In genomic region chr1:109084563-109085517, GRCh38 we compare ENCODE assay signal across 20 cellular contexts. TPM values are rescaled to one million over a fixed set of nuclear protein-coding genes. Genes with fewer than 3 reads are reported as not detected.
DNase-seq lines count a peak whose midpoint lies in the region; ATAC-seq and TF ChIP-seq lines count a peak whose summit lies in the region.
"Had no signal": no experiment of that assay in that cellular context is flagged by ENCODE, and none has a peak within 500 bp of the region (broad histone marks: within the 10 kb centered on the region; RNA-seq: fewer than 3 reads in every experiment).

No MANE protein-coding gene starts in this region.

- no peaks in the 10 kb centered on the region for H3K36me3 ChIP-seq in mammary epithelial cell (ENCODE audit: insufficient read depth, low read length)
- H3K36me3 ChIP-seq in adrenal gland (replicated peaks in 1 of 2): no peaks in the 10 kb centered on the region
- H3K36me3 ChIP-seq: esophagus muscularis mucosa, heart right ventricle, uterus had no signal

- H3K4me1 ChIP-seq in mammary epithelial cell (ENCODE audit: insufficient read depth, low read length) (peaks cover 6% of the 10 kb centered on the region), adrenal gland (replicated peaks in 1 of 2) (peaks cover 0 to 4% of the 10 kb centered on the region in 2 donors)
- H3K4me1 ChIP-seq: parathyroid adenoma, uterus had no signal

- H3K4me3 ChIP-seq in mammary epithelial cell (replicated peaks in 1 of 3; ENCODE audit: insufficient read depth in 1 of 3, low read depth in 2 of 3, low read length in 3 of 3) (no peak overlapping the region), adrenal gland (no peak overlapping the region)
- H3K4me3 ChIP-seq: esophagus muscularis mucosa, heart right ventricle, smooth muscle cell, uterus had no signal

- DNase-seq in mammary epithelial cell: peak; percentile 66
- no peak for DNase-seq in MCF 10A (ENCODE audit: unreplicated experiment)
- peak; percentile 40 for DNase-seq in amniotic epithelial cell (ENCODE audit: low read depth)
- DNase-seq in glomerular visceral epithelial cell (ENCODE audit: extremely low spot score): peak; percentile 82
- no peak for DNase-seq in adrenal gland
- DNase-seq in NCI-H1436 (lab: John Stamatoyannopoulos, UW): no peak
- DNase-seq: activated CD4-positive, alpha-beta T cell treated with anti-CD3 and anti-CD28 coated beads for 4 hours; activated T-cell treated with anti-CD3 and anti-CD28 coated beads, Interleukin-2, amount 50 U/mL, for 1 hour; cortex of kidney; heart right ventricle; kidney; NCI-H2171; uterus had no signal

- WGBS in mammary epithelial cell (ENCODE audit: low coverage, missing lambda C conversion rate): 86% methylated on average over 13 of the region's 13 CpGs
- WGBS in adrenal gland, 4 donors: 82 to 90% (median 88%) methylated on average over 13 of the region's 13 CpGs

- dilution Hi-C loops in mammary epithelial cell (cut with HindIII; ENCODE audit: low sequenced_read_pairs): no loop called here

- CTCF ChIA-PET in mammary epithelial cell (lab: Charles Lee; ENCODE audit: low non-redundant PET) (no interaction called here), MCF 10A (lab: Yijun Ruan, JAX) (interaction anchor here (0.6 to 0.8 kb wide), 7 partner anchors 14 to 133 kb away, joined by 3 to 11 read pairs (median 3); no protein-coding TSS in a partner anchor)

- H3K4me1 Mint-ChIP-seq in MCF 10A (ENCODE audit: insufficient read depth, unreplicated experiment): no peaks in the 10 kb centered on the region

- H4K20me1 ChIP-seq in mammary epithelial cell (ENCODE audit: insufficient read depth, low read length): no peaks in the 10 kb centered on the region

- no peak overlapping the region for H3K9ac ChIP-seq in mammary epithelial cell (ENCODE audit: insufficient read depth, low read length)
- H3K9ac ChIP-seq: parathyroid adenoma had no signal

- H3K27me3 ChIP-seq in mammary epithelial cell (ENCODE audit: insufficient read depth, low read length): no peaks in the 10 kb centered on the region
- no peaks in the 10 kb centered on the region for H3K27me3 ChIP-seq in adrenal gland
- H3K27me3 ChIP-seq: esophagus muscularis mucosa, heart right ventricle, uterus had no signal

- BruUV-seq in mammary epithelial cell (replicated peaks; lab: Mats Ljungman, UMichigan): no TSS peak
- no TSS peak for BruUV-seq in MCF 10A (replicated peaks; lab: Mats Ljungman, UMichigan)

- no peaks in the 10 kb centered on the region for H3K27me3 Mint-ChIP-seq in MCF 10A (ENCODE audit: insufficient read depth, unreplicated experiment)

- TF ChIP-seq CTCF in mammary epithelial cell (conservative IDR thresholded peaks at IDR 0.05 in 1 of 2, IDR thresholded peaks at IDR 0.05 in 1 of 2; ENCODE audit: extremely low read depth in 1 of 2, insufficient read depth in 1 of 2, low read depth in 1 of 2, low read length in 2 of 2): no peak
- no peak for TF ChIP-seq CTCF in MCF 10A (IDR thresholded peaks at IDR 0.05; ENCODE audit: unreplicated experiment)
- TF ChIP-seq CTCF in adrenal gland (IDR thresholded peaks at IDR 0.05): no peak

- H3K27ac Mint-ChIP-seq in MCF 10A (ENCODE audit: low read depth, unreplicated experiment): no peak overlapping the region

- no peak overlapping the region for H3K4me3 Mint-ChIP-seq in MCF 10A (ENCODE audit: unreplicated experiment)

- no peak overlapping the region for H3K4me2 ChIP-seq in mammary epithelial cell (ENCODE audit: insufficient read depth, low read depth, low read length)
- H3K4me2 ChIP-seq: smooth muscle cell had no signal

- POLR2A ChIA-PET in MCF 10A (lab: Yijun Ruan, JAX): interaction anchor here (0.7 to 1.4 kb wide), 4 partner anchors 9 to 28 kb away, joined by 3 to 5 read pairs (median 4); partner anchors contain the start of gene TAF13

- no peak overlapping the region for H2AFZ ChIP-seq in mammary epithelial cell (ENCODE audit: low read depth, low read length)
- H2AFZ ChIP-seq: parathyroid adenoma had no signal

- H3K9me3 ChIP-seq in mammary epithelial cell (replicated peaks; ENCODE audit: insufficient read depth, low read length) (no peaks in the 10 kb centered on the region), adrenal gland (replicated peaks in 1 of 3) (no peaks in the 10 kb centered on the region)
- H3K9me3 ChIP-seq: esophagus muscularis mucosa, heart right ventricle, uterus had no signal

- TF ChIP-seq POLR2A in adrenal gland (IDR thresholded peaks at IDR 0.05): no peak

- no peak for ATAC-seq in GM18873 (IDR thresholded peaks at IDR 0.05; ENCODE audit: low FRiP score, unreplicated experiment)
- ATAC-seq: HCT116, heart right ventricle, Right ventricle myocardium inferior had no signal

- intact Hi-C loops in mammary epithelial cell (cut with micrococcal nuclease) (no loop called here), MCF 10A (cut with micrococcal nuclease) (no loop called here), adrenal gland (cut with DNase I) (no loop called here)

- H3K36me3 Mint-ChIP-seq in MCF 10A (ENCODE audit: insufficient read depth, unreplicated experiment): peaks cover 2% of the 10 kb centered on the region

- no peak overlapping the region for H3K27ac ChIP-seq in mammary epithelial cell (ENCODE audit: insufficient read depth, low read depth, low read length)
- H3K27ac ChIP-seq in temporal lobe (ENCODE audit: low read depth, low read length): peak overlapping the region; percentile 95
- H3K27ac ChIP-seq in adrenal gland: no peak overlapping the region
- H3K27ac ChIP-seq: esophagus muscularis mucosa, heart right ventricle, parathyroid adenoma, uterus had no signal

- in situ Hi-C loops in mammary epithelial cell (cut with MboI; ENCODE audit: low sequenced_read_pairs in 2 of 2): no loop called here

- no peaks in the 10 kb centered on the region for H3K9me3 Mint-ChIP-seq in MCF 10A (ENCODE audit: unreplicated experiment)

- H3K79me2 ChIP-seq in mammary epithelial cell (ENCODE audit: insufficient read depth, low read length): no peaks in the 10 kb centered on the region
- H3K79me2 ChIP-seq: parathyroid adenoma had no signal

RNA-seq across cellular contexts. Expression of gene TMEM167B, which starts 5.7 kb away (rescaled TPM):
- 10 to 100 TPM; 24.8 to 27.4 TPM for total RNA-seq in mammary epithelial cell
- polyA plus RNA-seq in mammary epithelial cell: 6.8 TPM
- 12.4 TPM for polyA minus RNA-seq in mammary epithelial cell
- 30.2 and 34.3 TPM in 2 replicates for total RNA-seq in MCF 10A (2022)
- total RNA-seq in temporal lobe: 35.2 TPM
- total RNA-seq in adrenal gland: 10 to 100 TPM; 30.0 to 92.1 (median 50.5) TPM
- 100 to 1,000 TPM in 1 of 3 donors, 10 to 100 TPM in 2; 14.2 to 106 (median 16.9) TPM for polyA plus RNA-seq in adrenal gland

RNA-seq across cellular contexts. Expression of gene TAF13, which starts 9.0 kb away (rescaled TPM):
- total RNA-seq in mammary epithelial cell: 10 to 100 TPM; 67.8 to 80.4 TPM
- polyA plus RNA-seq in mammary epithelial cell: 21.9 TPM
- polyA minus RNA-seq in mammary epithelial cell: 51.7 TPM
- 76.7 and 88.2 TPM in 2 replicates for total RNA-seq in MCF 10A (2022)
- total RNA-seq in temporal lobe: 42.5 TPM
- 10 to 100 TPM; 11.7 to 68.6 (median 34.6) TPM for total RNA-seq in adrenal gland
- 10 to 100 TPM; 13.7 to 96.5 (median 21.6) TPM for polyA plus RNA-seq in adrenal gland

RNA-seq across cellular contexts. Expression of gene ELAPOR1, which starts 29.1 kb away (rescaled TPM):
- total RNA-seq in mammary epithelial cell (1 to 10 TPM in 1 of 2 donors, under 1 TPM in 1; 0.67 to 1.1 TPM), MCF 10A (2022) (0.22 and 0.58 TPM in 2 replicates), temporal lobe (15.0 TPM), adrenal gland (1 to 10 TPM in 6 of 8 donors, under 1 TPM in 2; 0.09 to 9.9 (median 1.6) TPM)
- polyA plus RNA-seq in mammary epithelial cell (0.95 TPM), adrenal gland (10 to 100 TPM in 1 of 3 donors, 1 to 10 TPM in 2; 1.4 to 11.2 (median 5.6) TPM)
- not detected for polyA minus RNA-seq in mammary epithelial cell

RNA-seq across cellular contexts. Expression of gene WDR47, which starts 42.9 kb away (rescaled TPM):
- total RNA-seq in mammary epithelial cell (10 to 100 TPM; 24.3 to 45.5 TPM), MCF 10A (2022) (16.1 and 17.8 TPM in 2 replicates), temporal lobe (211 TPM), adrenal gland (10 to 100 TPM in 5 of 8 donors, 1 to 10 TPM in 3; 8.2 to 16.0 (median 11.7) TPM)
- polyA plus RNA-seq in mammary epithelial cell (13.9 TPM), adrenal gland (10 to 100 TPM in 1 of 3 donors, 1 to 10 TPM in 2; 2.4 to 11.8 (median 2.7) TPM)
- polyA minus RNA-seq in mammary epithelial cell: 10.2 TPM

Comparison
In these comparisons a context has a peak if more than half of its experiments do, and no peak if none do; other contexts are left out.
1. DNase-seq: peak in mammary epithelial cell (single experiment), amniotic epithelial cell (single experiment) and glomerular visceral epithelial cell (single experiment); none in MCF 10A (single experiment), adrenal gland (0 of 7) and NCI-H1436 (single experiment).